In genomic region chr6:37077459-37078296, GRCh38 we compare ENCODE assay signal across 12 cellular contexts.
DNase-seq lines count a peak whose midpoint lies in the region; ATAC-seq and TF ChIP-seq lines count a peak whose summit lies in the region.
"Had no signal": no experiment of that assay in that cellular context is flagged by ENCODE, and none has a peak within 500 bp of the region (broad histone marks: within the 10 kb centered on the region; RNA-seq: fewer than 3 reads in every experiment).

No MANE protein-coding gene starts in this region.

- no peaks in the 10 kb centered on the region for H3K27me3 ChIP-seq in RWPE2 (ENCODE audit: insufficient read depth, poor library complexity, severe bottlenecking)

- peak; percentile 78 for DNase-seq in AG04449 (ENCODE audit: low read depth, low spot score)
- DNase-seq in RWPE2 (ENCODE audit: low spot score) = peak; percentile 66
- DNase-seq in fibroblast of villous mesenchyme (ENCODE audit: low read depth) = peak; percentile 99
- DNase-seq in nephron progenitor cell = peak; percentile 71
- no peak for DNase-seq in NCI-H1092 (lab: John Stamatoyannopoulos, UW)
- DNase-seq in SKM-1 treated with dmso at 0.1 percent for 144 hours (lab: John Stamatoyannopoulos, UW; ENCODE audit: unreplicated experiment) = no peak
- DNase-seq: activated CD4-positive, alpha-beta T cell treated with anti-CD3 and anti-CD28 coated beads, Interleukin-2, amount 10 ng/mL, durations not matched to agents 24 days and 14 days; AML-193; effector memory CD8-positive, alpha-beta T cell; NCI-H510A had no signal

- peak overlapping the region; percentile 16 for H3K27ac Mint-ChIP-seq in nephron progenitor cell
- H3K27ac Mint-ChIP-seq in activated T-helper 17 cell treated with anti-CD3 and anti-CD28 coated beads, Interleukin-2, amount 50 U/mL, for 72 hours = no peak overlapping the region
- H3K27ac Mint-ChIP-seq: activated CD4-positive, alpha-beta T cell treated with anti-CD3 and anti-CD28 coated beads, Interleukin-2, amount 10 ng/mL, durations not matched to agents 24 days and 14 days; effector memory CD8-positive, alpha-beta T cell had no signal

- H3K4me1 Mint-ChIP-seq in nephron progenitor cell = peaks cover 54% of the 10 kb centered on the region
- H3K4me1 Mint-ChIP-seq in activated T-helper 17 cell treated with anti-CD3 and anti-CD28 coated beads, Interleukin-2, amount 50 U/mL, for 72 hours = no peaks in the 10 kb centered on the region

- ATAC-seq in RWPE2 (ENCODE audit: low read depth) (peak; percentile 89), HG03135 (IDR thresholded peaks at IDR 0.05; ENCODE audit: unreplicated experiment) (no peak)
- ATAC-seq in activated T-helper 17 cell treated with anti-CD3 and anti-CD28 coated beads, Interleukin-2, amount 50 U/mL, for 72 hours (replicated peaks) = no peak
- ATAC-seq: effector memory CD8-positive, alpha-beta T cell had no signal

- peaks cover 5% of the 10 kb centered on the region for H3K4me1 ChIP-seq in RWPE2 (ENCODE audit: insufficient read depth, poor library complexity, severe bottlenecking)

- H3K4me3 ChIP-seq in AG04449 (ENCODE audit: low read depth, low read length) (peak overlapping the region; percentile 12), RWPE2 (ENCODE audit: severe bottlenecking) (no peak overlapping the region), fibroblast of villous mesenchyme (ENCODE audit: low read depth, low read length) (no peak overlapping the region)

- H3K27me3 Mint-ChIP-seq in nephron progenitor cell (ENCODE audit: low read depth, poor library complexity) = peaks cover 11% of the 10 kb centered on the region
- no peaks in the 10 kb centered on the region for H3K27me3 Mint-ChIP-seq in activated T-helper 17 cell treated with anti-CD3 and anti-CD28 coated beads, Interleukin-2, amount 50 U/mL, for 72 hours
- H3K27me3 Mint-ChIP-seq: activated CD4-positive, alpha-beta T cell treated with anti-CD3 and anti-CD28 coated beads, Interleukin-2, amount 10 ng/mL, durations not matched to agents 24 days and 14 days; effector memory CD8-positive, alpha-beta T cell had no signal

- no peak overlapping the region for H3K4me3 Mint-ChIP-seq in nephron progenitor cell
- no peak overlapping the region for H3K4me3 Mint-ChIP-seq in activated T-helper 17 cell treated with anti-CD3 and anti-CD28 coated beads, Interleukin-2, amount 50 U/mL, for 72 hours
- H3K4me3 Mint-ChIP-seq: activated CD4-positive, alpha-beta T cell treated with anti-CD3 and anti-CD28 coated beads, Interleukin-2, amount 10 ng/mL, durations not matched to agents 24 days and 14 days; effector memory CD8-positive, alpha-beta T cell had no signal

- peaks cover 5% of the 10 kb centered on the region for H3K9me3 ChIP-seq in RWPE2 (ENCODE audit: severe bottlenecking)

- H3K27ac ChIP-seq in RWPE2 (ENCODE audit: poor library complexity, severe bottlenecking) = no peak overlapping the region

- no peak for TF ChIP-seq CTCF in AG04449 (IDR thresholded peaks at IDR 0.05; ENCODE audit: insufficient read depth, low read length, missing control alignments)
- TF ChIP-seq CTCF in RWPE2 (IDR thresholded peaks at IDR 0.05; ENCODE audit: poor library complexity, severe bottlenecking) = no peak
- TF ChIP-seq CTCF in fibroblast of villous mesenchyme (IDR thresholded peaks at IDR 0.05; ENCODE audit: insufficient read depth, low read depth, low read length) = no peak
- no peak for TF ChIP-seq CTCF in nephron progenitor cell (IDR thresholded peaks at IDR 0.05)

- H3K36me3 ChIP-seq in RWPE2 (ENCODE audit: low read depth) = no peaks in the 10 kb centered on the region

- CTCF ChIA-PET in AG04449 (lab: Yijun Ruan, JAX) = interaction anchor here (0.8 to 2.7 kb wide), 4 partner anchors 10 to 131 kb away, joined by 3 to 12 read pairs (median 5); no protein-coding TSS in a partner anchor

- H3K9me3 Mint-ChIP-seq in nephron progenitor cell = peaks cover 4% of the 10 kb centered on the region
- H3K9me3 Mint-ChIP-seq in activated T-helper 17 cell treated with anti-CD3 and anti-CD28 coated beads, Interleukin-2, amount 50 U/mL, for 72 hours = no peaks in the 10 kb centered on the region
- H3K9me3 Mint-ChIP-seq: activated CD4-positive, alpha-beta T cell treated with anti-CD3 and anti-CD28 coated beads, Interleukin-2, amount 10 ng/mL, durations not matched to agents 24 days and 14 days; effector memory CD8-positive, alpha-beta T cell had no signal

- POLR2A ChIA-PET in AG04449 (lab: Yijun Ruan, JAX) = interaction anchor here (0.7 to 1.2 kb wide), 4 partner anchors 25 to 98 kb away, joined by 3 to 6 read pairs (median 4); no protein-coding TSS in a partner anchor

- H3K36me3 Mint-ChIP-seq in nephron progenitor cell (ENCODE audit: low read depth) = no peaks in the 10 kb centered on the region
- no peaks in the 10 kb centered on the region for H3K36me3 Mint-ChIP-seq in activated T-helper 17 cell treated with anti-CD3 and anti-CD28 coated beads, Interleukin-2, amount 50 U/mL, for 72 hours (ENCODE audit: low read depth)

Comparison
In these comparisons a context has a peak if more than half of its experiments do, and no peak if none do; other contexts are left out.
1. DNase-seq: peak in AG04449 (single experiment), RWPE2 (single experiment), fibroblast of villous mesenchyme (single experiment) and nephron progenitor cell (single experiment); none in NCI-H1092 (single experiment) and SKM-1 treated with dmso at 0.1 percent for 144 hours (single experiment).